28 cellular contexts compared by ENCODE assay signal in genomic region chr3:35616346-35616745, GRCh38. TPM values are rescaled to one million over a fixed set of nuclear protein-coding genes. Genes with fewer than 3 reads are reported as not detected.
"Had no signal": no experiment of that assay in that cellular context is flagged by ENCODE, and none has a peak within 500 bp of the region (broad histone marks: within the 10 kb centered on the region; RNA-seq: fewer than 3 reads in every experiment).

No MANE protein-coding gene starts in this region.

- H3K27ac Mint-ChIP-seq: activated CD4-positive, alpha-beta memory T cell treated with anti-CD3 and anti-CD28 coated beads for 36 hours; activated CD4-positive, alpha-beta T cell treated with anti-CD3 and anti-CD28 coated beads, Interleukin-2, amount 10 ng/mL, durations not matched to agents 24 days and 14 days; natural killer cell treated with Interleukin-12 subunit alpha and Interleukin-12 subunit beta and Interleukin-15 and Interleukin-18, amount 100 ng/mL, for 72 hours had no signal

- H3K36me3 Mint-ChIP-seq: activated CD4-positive, alpha-beta memory T cell treated with anti-CD3 and anti-CD28 coated beads for 36 hours had no signal

- H3K27ac ChIP-seq: left lung, lower lobe of right lung, testis, transverse colon, uterus, VCaP had no signal

- DNase-seq: activated CD4-positive, alpha-beta memory T cell treated with anti-CD3 and anti-CD28 coated beads for 36 hours; activated CD4-positive, alpha-beta T cell treated with anti-CD3 and anti-CD28 coated beads, Interleukin-2, amount 10 ng/mL, durations not matched to agents 24 days and 14 days; activated CD8-positive, alpha-beta memory T cell treated with anti-CD3 and anti-CD28 coated beads, Interleukin-2, amount 50 U/mL, for 4 hours; activated gamma-delta T cell treated with Interleukin-2 at 50 U/mL for 16 hours; activated naive CD4-positive, alpha-beta T cell treated with anti-CD3 and anti-CD28 coated beads, Interleukin-2, amount 50 U/mL, for 16 hours; activated T-cell treated with anti-CD3 and anti-CD28 coated beads, Interleukin-2, amount 50 U/mL, for 1 hour; amniotic stem cell; caudate nucleus; foreskin fibroblast; head of caudate nucleus; hypothalamus; left lung; lower lobe of right lung; mesendoderm; mucosa of descending colon; right cardiac atrium; stimulated activated CD4-positive, alpha-beta T cell treated with anti-CD3 and anti-CD28 coated beads, Interleukin-2, amount 100 ng/mL, for 48 hours; stimulated activated naive CD4-positive, alpha-beta T cell treated with Interleukin-2 at 50 U/mL for 16 hours; testis; transverse colon; uterus had no signal

- H3K27me3 Mint-ChIP-seq: activated CD4-positive, alpha-beta memory T cell treated with anti-CD3 and anti-CD28 coated beads for 36 hours; activated CD4-positive, alpha-beta T cell treated with anti-CD3 and anti-CD28 coated beads, Interleukin-2, amount 10 ng/mL, durations not matched to agents 24 days and 14 days; natural killer cell treated with Interleukin-12 subunit alpha and Interleukin-12 subunit beta and Interleukin-15 and Interleukin-18, amount 100 ng/mL, for 72 hours had no signal

- H3K9me3 ChIP-seq: lower lobe of right lung, mucosa of descending colon, testis, transverse colon, uterus had no signal

- H3K9me3 Mint-ChIP-seq: activated CD4-positive, alpha-beta T cell treated with anti-CD3 and anti-CD28 coated beads, Interleukin-2, amount 10 ng/mL, durations not matched to agents 24 days and 14 days had no signal

- H3K4me3 ChIP-seq: left lung, lower lobe of right lung, mucosa of descending colon, testis, transverse colon, uterus had no signal

- ATAC-seq: activated CD4-positive, CD25-positive, alpha-beta regulatory T cell treated with anti-CD3 and anti-CD28 coated beads, Interleukin-2, amount 50 U/mL, for 24 hours; esophagus mucosa; left lung; lower lobe of right lung; mucosa of descending colon; natural killer cell treated with Interleukin-12 subunit alpha and Interleukin-12 subunit beta and Interleukin-15 and Interleukin-18, amount 100 ng/mL, for 72 hours; right cardiac atrium had no signal

- H3K4me3 Mint-ChIP-seq: activated CD4-positive, alpha-beta memory T cell treated with anti-CD3 and anti-CD28 coated beads for 36 hours; activated CD4-positive, alpha-beta T cell treated with anti-CD3 and anti-CD28 coated beads, Interleukin-2, amount 10 ng/mL, durations not matched to agents 24 days and 14 days; natural killer cell treated with Interleukin-12 subunit alpha and Interleukin-12 subunit beta and Interleukin-15 and Interleukin-18, amount 100 ng/mL, for 72 hours had no signal

- H3K27me3 ChIP-seq: left lung, testis, transverse colon, uterus had no signal

- H3K4me1 Mint-ChIP-seq: activated CD4-positive, alpha-beta T cell treated with anti-CD3 and anti-CD28 coated beads, Interleukin-2, amount 10 ng/mL, durations not matched to agents 24 days and 14 days had no signal

- H3K4me1 ChIP-seq: left lung, lower lobe of right lung, testis, transverse colon, uterus had no signal

- H3K36me3 ChIP-seq: left lung, lower lobe of right lung, transverse colon, uterus had no signal

RNA-seq across cellular contexts. Expression of gene ARPP21, which starts 23.0 kb away (rescaled TPM):
- total RNA-seq: activated CD4-positive, alpha-beta memory T cell treated with anti-CD3 and anti-CD28 coated beads for 36 hours; activated CD4-positive, alpha-beta T cell treated with anti-CD3 and anti-CD28 coated beads, Interleukin-2, amount 10 ng/mL, durations not matched to agents 24 days and 14 days; activated CD8-positive, alpha-beta memory T cell treated with anti-CD3 and anti-CD28 coated beads for 36 hours; endothelial cell of umbilical vein; esophagus mucosa; left lung; lower lobe of right lung; natural killer cell treated with Interleukin-12 subunit alpha and Interleukin-12 subunit beta and Interleukin-15 and Interleukin-18, amount 100 ng/mL, for 72 hours; T-helper 1 cell treated with Interleukin-12 subunit alpha and Interleukin-12 subunit beta and Interleukin-4 antibody, amounts not matched to agents 30 ng/mL and 1 ng/mL, for 36 hours had no signal
